ENCODE assay signal across 1 cellular context in genomic region chr20:38962044-38962897, GRCh38.
TF ChIP-seq lines count a peak whose summit lies in the region.

Gene DHX35 (plus strand): TSS chr20:38962344. CDS start chr20:38962368, 24 bp downstream.

TF ChIP-seq in SK-N-SH, 30 proteins besides CTCF, POLR2A, EP300 and RAD21 (continued from another document):
- TF ChIP-seq, protein P1, sequence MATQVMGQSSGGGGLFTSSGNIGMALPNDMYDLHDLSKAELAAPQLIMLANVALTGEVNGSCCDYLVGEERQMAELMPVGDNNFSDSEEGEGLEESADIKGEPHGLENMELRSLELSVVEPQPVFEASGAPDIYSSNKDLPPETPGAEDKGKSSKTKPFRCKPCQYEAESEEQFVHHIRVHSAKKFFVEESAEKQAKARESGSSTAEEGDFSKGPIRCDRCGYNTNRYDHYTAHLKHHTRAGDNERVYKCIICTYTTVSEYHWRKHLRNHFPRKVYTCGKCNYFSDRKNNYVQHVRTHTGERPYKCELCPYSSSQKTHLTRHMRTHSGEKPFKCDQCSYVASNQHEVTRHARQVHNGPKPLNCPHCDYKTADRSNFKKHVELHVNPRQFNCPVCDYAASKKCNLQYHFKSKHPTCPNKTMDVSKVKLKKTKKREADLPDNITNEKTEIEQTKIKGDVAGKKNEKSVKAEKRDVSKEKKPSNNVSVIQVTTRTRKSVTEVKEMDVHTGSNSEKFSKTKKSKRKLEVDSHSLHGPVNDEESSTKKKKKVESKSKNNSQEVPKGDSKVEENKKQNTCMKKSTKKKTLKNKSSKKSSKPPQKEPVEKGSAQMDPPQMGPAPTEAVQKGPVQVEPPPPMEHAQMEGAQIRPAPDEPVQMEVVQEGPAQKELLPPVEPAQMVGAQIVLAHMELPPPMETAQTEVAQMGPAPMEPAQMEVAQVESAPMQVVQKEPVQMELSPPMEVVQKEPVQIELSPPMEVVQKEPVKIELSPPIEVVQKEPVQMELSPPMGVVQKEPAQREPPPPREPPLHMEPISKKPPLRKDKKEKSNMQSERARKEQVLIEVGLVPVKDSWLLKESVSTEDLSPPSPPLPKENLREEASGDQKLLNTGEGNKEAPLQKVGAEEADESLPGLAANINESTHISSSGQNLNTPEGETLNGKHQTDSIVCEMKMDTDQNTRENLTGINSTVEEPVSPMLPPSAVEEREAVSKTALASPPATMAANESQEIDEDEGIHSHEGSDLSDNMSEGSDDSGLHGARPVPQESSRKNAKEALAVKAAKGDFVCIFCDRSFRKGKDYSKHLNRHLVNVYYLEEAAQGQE (IDR thresholded peaks at IDR 0.05; ENCODE audit: low read depth, low read length) = no peak
- TF ChIP-seq POLR2AphosphoS5 (IDR thresholded peaks at IDR 0.05; ENCODE audit: low read depth, low read length) (peak; percentile 55), ELF1 (IDR thresholded peaks at IDR 0.05) (no peak), RXRA (IDR thresholded peaks at IDR 0.05; ENCODE audit: borderline replicate concordance, low read depth) (no peak), SMC3 (IDR thresholded peaks at IDR 0.05; ENCODE audit: low read depth, low read length) (peak; percentile 39), FOXM1 (IDR thresholded peaks at IDR 0.05; ENCODE audit: low read depth) (no peak), SIN3A (IDR thresholded peaks at IDR 0.05; ENCODE audit: borderline replicate concordance, low read depth, low read length) (peak; percentile 54; the same call in 1 of the 2 replicates), EZH2phosphoT487 (IDR thresholded peaks at IDR 0.05; ENCODE audit: borderline replicate concordance, low read depth) (no peak), RFX5 (IDR thresholded peaks at IDR 0.05; ENCODE audit: low read length) (no peak)
- TF ChIP-seq, protein P2, sequence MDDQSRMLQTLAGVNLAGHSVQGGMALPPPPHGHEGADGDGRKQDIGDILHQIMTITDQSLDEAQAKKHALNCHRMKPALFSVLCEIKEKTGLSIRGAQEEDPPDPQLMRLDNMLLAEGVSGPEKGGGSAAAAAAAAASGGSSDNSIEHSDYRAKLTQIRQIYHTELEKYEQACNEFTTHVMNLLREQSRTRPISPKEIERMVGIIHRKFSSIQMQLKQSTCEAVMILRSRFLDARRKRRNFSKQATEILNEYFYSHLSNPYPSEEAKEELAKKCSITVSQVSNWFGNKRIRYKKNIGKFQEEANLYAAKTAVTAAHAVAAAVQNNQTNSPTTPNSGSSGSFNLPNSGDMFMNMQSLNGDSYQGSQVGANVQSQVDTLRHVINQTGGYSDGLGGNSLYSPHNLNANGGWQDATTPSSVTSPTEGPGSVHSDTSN (IDR thresholded peaks at IDR 0.05) = 0 out of 2 replicates have a peak, but pooled peaks have one; percentile 10
- TF ChIP-seq, protein P3, sequence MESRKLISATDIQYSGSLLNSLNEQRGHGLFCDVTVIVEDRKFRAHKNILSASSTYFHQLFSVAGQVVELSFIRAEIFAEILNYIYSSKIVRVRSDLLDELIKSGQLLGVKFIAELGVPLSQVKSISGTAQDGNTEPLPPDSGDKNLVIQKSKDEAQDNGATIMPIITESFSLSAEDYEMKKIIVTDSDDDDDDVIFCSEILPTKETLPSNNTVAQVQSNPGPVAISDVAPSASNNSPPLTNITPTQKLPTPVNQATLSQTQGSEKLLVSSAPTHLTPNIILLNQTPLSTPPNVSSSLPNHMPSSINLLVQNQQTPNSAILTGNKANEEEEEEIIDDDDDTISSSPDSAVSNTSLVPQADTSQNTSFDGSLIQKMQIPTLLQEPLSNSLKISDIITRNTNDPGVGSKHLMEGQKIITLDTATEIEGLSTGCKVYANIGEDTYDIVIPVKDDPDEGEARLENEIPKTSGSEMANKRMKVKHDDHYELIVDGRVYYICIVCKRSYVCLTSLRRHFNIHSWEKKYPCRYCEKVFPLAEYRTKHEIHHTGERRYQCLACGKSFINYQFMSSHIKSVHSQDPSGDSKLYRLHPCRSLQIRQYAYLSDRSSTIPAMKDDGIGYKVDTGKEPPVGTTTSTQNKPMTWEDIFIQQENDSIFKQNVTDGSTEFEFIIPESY (IDR thresholded peaks at IDR 0.05; ENCODE audit: borderline replicate concordance, low read depth) = no peak
- TF ChIP-seq, protein P4, sequence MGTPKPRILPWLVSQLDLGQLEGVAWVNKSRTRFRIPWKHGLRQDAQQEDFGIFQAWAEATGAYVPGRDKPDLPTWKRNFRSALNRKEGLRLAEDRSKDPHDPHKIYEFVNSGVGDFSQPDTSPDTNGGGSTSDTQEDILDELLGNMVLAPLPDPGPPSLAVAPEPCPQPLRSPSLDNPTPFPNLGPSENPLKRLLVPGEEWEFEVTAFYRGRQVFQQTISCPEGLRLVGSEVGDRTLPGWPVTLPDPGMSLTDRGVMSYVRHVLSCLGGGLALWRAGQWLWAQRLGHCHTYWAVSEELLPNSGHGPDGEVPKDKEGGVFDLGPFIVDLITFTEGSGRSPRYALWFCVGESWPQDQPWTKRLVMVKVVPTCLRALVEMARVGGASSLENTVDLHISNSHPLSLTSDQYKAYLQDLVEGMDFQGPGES (IDR thresholded peaks at IDR 0.05; ENCODE audit: low read depth, low read length) = no peak
